Comparison of ENCODE assay signal across 24 cellular contexts in the genomic region with DNA sequence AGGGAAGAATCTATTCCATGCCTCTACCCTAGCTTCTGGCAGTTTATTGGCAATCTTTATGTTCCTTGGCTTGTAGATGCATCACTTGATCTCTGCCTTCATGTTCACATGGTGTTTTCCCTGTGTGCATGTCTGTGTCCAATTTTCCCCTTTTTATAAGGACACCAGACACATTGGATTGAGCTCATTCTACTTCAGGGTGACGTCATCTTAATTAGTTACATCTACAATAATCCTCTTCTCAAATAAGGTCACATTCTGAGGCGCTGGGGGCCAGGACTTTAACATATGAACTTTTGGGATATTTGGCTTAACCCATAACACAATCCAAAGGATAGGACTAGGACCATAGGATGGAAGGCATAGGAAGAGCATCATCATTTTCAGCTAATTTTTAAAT.
"Had no signal": no experiment of that assay in that cellular context is flagged by ENCODE, and none has a peak within 500 bp of the region (broad histone marks: within the 10 kb centered on the region; RNA-seq: fewer than 3 reads in every experiment).

No MANE protein-coding gene starts in this region.

- DNase-seq: activated CD4-positive, alpha-beta memory T cell treated with anti-CD3 and anti-CD28 coated beads, Interleukin-2, amount 10 ng/mL, durations not matched to agents 7 days and 5 days; activated CD4-positive, alpha-beta T cell treated with anti-CD3 and anti-CD28 coated beads for 36 hours; activated CD4-positive, alpha-beta T cell treated with anti-CD3 and anti-CD28 coated beads, Interleukin-2, amount 50 U/mL, for 1 hour; activated CD8-positive, alpha-beta memory T cell treated with anti-CD3 and anti-CD28 coated beads, Interleukin-2, amount 50 U/mL, for 4 hours; activated gamma-delta T cell treated with Interleukin-2 at 50 U/mL for 16 hours; activated naive CD4-positive, alpha-beta T cell treated with anti-CD3 and anti-CD28 coated beads, Interleukin-2, amount 10 ng/mL, durations not matched to agents 7 days and 5 days; activated naive CD8-positive, alpha-beta T cell treated with anti-CD3 and anti-CD28 coated beads for 36 hours; activated T-cell treated with anti-CD3 and anti-CD28 coated beads, Interleukin-2, amount 50 U/mL, for 72 hours; brain microvascular endothelial cell; MG63; NCI-H1092 treated with DMSO at 0.1 percent for 48 hours; NCI-H1417 treated with DMSO at 0.1 percent for 48 hours; NCI-H1694; NCI-H2029; NCI-H345; NCI-H510A; SIG-M5; SW 1271; WERI-Rb-1 had no signal

- H3K27ac ChIP-seq: brain microvascular endothelial cell, cardiac muscle cell, KMS-11, SK-N-MC, WERI-Rb-1 had no signal

- H3K4me1 Mint-ChIP-seq: activated CD4-positive, alpha-beta memory T cell treated with anti-CD3 and anti-CD28 coated beads, Interleukin-2, amount 10 ng/mL, durations not matched to agents 7 days and 5 days; activated CD4-positive, alpha-beta T cell treated with anti-CD3 and anti-CD28 coated beads for 36 hours; activated naive CD4-positive, alpha-beta T cell treated with anti-CD3 and anti-CD28 coated beads, Interleukin-2, amount 10 ng/mL, durations not matched to agents 7 days and 5 days; activated naive CD8-positive, alpha-beta T cell treated with anti-CD3 and anti-CD28 coated beads for 36 hours had no signal

- H3K4me3 Mint-ChIP-seq: activated CD4-positive, alpha-beta memory T cell treated with anti-CD3 and anti-CD28 coated beads, Interleukin-2, amount 10 ng/mL, durations not matched to agents 7 days and 5 days; activated CD4-positive, alpha-beta T cell treated with anti-CD3 and anti-CD28 coated beads for 36 hours; activated naive CD4-positive, alpha-beta T cell treated with anti-CD3 and anti-CD28 coated beads, Interleukin-2, amount 10 ng/mL, durations not matched to agents 7 days and 5 days; activated naive CD8-positive, alpha-beta T cell treated with anti-CD3 and anti-CD28 coated beads for 36 hours; activated T-cell treated with anti-CD3 and anti-CD28 coated beads, Interleukin-2, amount 50 U/mL, for 72 hours; T-helper 2 cell treated with Interferon-gamma antibody and Interleukin-4, amounts not matched to agents 5 μg/mL and 100 μg/mL, for 36 hours had no signal

- H3K4me3 ChIP-seq: cardiac muscle cell, MG63 had no signal

- H3K27me3 ChIP-seq: brain microvascular endothelial cell, cardiac muscle cell had no signal

- H3K27ac Mint-ChIP-seq: activated CD4-positive, alpha-beta memory T cell treated with anti-CD3 and anti-CD28 coated beads, Interleukin-2, amount 10 ng/mL, durations not matched to agents 7 days and 5 days; activated CD4-positive, alpha-beta T cell treated with anti-CD3 and anti-CD28 coated beads for 36 hours; activated naive CD4-positive, alpha-beta T cell treated with anti-CD3 and anti-CD28 coated beads, Interleukin-2, amount 10 ng/mL, durations not matched to agents 7 days and 5 days; activated T-cell treated with anti-CD3 and anti-CD28 coated beads, Interleukin-2, amount 50 U/mL, for 72 hours; activated T-helper 2 cell treated with anti-CD3 and anti-CD28 coated beads, Interferon-gamma antibody, Interleukin-2, Interleukin-4, amounts not matched to agents 10 μg/mL and 5 μg/mL and 100 μg/mL, durations not matched to agents 14 hours and 24 hours and 36 hours; T-helper 2 cell treated with Interferon-gamma antibody and Interleukin-4, amounts not matched to agents 5 μg/mL and 100 μg/mL, for 36 hours had no signal

- H3K27me3 Mint-ChIP-seq: activated naive CD4-positive, alpha-beta T cell treated with anti-CD3 and anti-CD28 coated beads, Interleukin-2, amount 10 ng/mL, durations not matched to agents 7 days and 5 days; activated naive CD8-positive, alpha-beta T cell treated with anti-CD3 and anti-CD28 coated beads for 36 hours had no signal

- H3K4me2 ChIP-seq: KMS-11 had no signal

- H3K36me3 Mint-ChIP-seq: activated naive CD4-positive, alpha-beta T cell treated with anti-CD3 and anti-CD28 coated beads, Interleukin-2, amount 10 ng/mL, durations not matched to agents 7 days and 5 days; activated naive CD8-positive, alpha-beta T cell treated with anti-CD3 and anti-CD28 coated beads for 36 hours had no signal

- H3K36me3 ChIP-seq: brain microvascular endothelial cell, cardiac muscle cell, MG63, WERI-Rb-1 had no signal

- H3K9ac ChIP-seq: KMS-11 had no signal
